ENCODE assay signal across 37 cellular contexts in the genomic region with DNA sequence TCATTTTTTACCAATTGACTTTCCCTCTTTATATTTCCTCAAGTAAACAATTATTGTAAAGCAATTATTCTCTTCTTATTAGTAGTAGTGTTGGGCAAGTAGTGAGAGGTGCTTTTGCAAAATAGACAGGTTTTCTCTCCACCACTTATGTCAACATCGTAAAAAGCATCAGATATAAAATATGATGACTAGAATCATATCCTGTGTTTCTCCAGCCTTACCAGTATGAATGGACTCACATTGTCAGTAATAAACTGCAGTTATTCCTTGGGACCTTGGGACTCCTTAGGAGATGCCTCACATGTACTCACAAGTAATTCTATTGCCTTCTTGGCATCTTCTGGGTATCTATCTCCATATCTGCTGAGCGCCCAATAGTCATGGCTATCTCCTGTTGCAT. TPM values are rescaled to one million over a fixed set of nuclear protein-coding genes. Genes with fewer than 3 reads are reported as not detected.
"Had no signal": no experiment of that assay in that cellular context is flagged by ENCODE, and none has a peak within 500 bp of the region (broad histone marks: within the 10 kb centered on the region; RNA-seq: fewer than 3 reads in every experiment).

No MANE protein-coding gene starts in this region.

- H3K27me3 ChIP-seq: MG63 had no signal

- DNase-seq: Karpas-422, Kasumi-1, MG63, MM.1S, MV-4-11, NCI-H1048, NCI-H1092, NCI-H1092 treated with DMSO at 0.1 percent for 48 hours, NCI-H1105, NCI-H1105 treated with DMSO at 0.1 percent for 48 hours, NCI-H1417 treated with DMSO at 0.1 percent for 48 hours, NCI-H1436, NCI-H1436 treated with DMSO at 0.1 percent for 48 hours, NCI-H146, NCI-H1694, NCI-H1694 treated with DMSO at 0.1 percent for 48 hours, NCI-H187, NCI-H187 treated with DMSO at 0.1 percent for 48 hours, NCI-H1930, NCI-H2029, NCI-H2029 treated with DMSO at 0.1 percent for 48 hours, NCI-H2081, NCI-H2081 treated with DMSO at 0.1 percent for 48 hours, NCI-H2107, NCI-H2171, NCI-H2171 treated with DMSO at 0.1 percent for 48 hours, NCI-H2227 treated with DMSO at 0.1 percent for 48 hours, NCI-H226, NCI-H345, NCI-H446, NCI-H446 treated with DMSO at 0.1 percent for 48 hours, NCI-H510A, NCI-H510A treated with DMSO at 0.1 percent for 48 hours had no signal

- H3K4me3 ChIP-seq: MG63 had no signal

- H3K9me3 ChIP-seq: MG63 had no signal

- H3K36me3 ChIP-seq: MG63 had no signal

RNA-seq across cellular contexts. Expression of a gene that starts 40.4 kb away (rescaled TPM):
- total RNA-seq: LHCN-M2, M059J, MCF 10A, NCI-H460 had no signal
